Comparison of ENCODE assay signal across 2 cellular contexts in the genomic region with DNA sequence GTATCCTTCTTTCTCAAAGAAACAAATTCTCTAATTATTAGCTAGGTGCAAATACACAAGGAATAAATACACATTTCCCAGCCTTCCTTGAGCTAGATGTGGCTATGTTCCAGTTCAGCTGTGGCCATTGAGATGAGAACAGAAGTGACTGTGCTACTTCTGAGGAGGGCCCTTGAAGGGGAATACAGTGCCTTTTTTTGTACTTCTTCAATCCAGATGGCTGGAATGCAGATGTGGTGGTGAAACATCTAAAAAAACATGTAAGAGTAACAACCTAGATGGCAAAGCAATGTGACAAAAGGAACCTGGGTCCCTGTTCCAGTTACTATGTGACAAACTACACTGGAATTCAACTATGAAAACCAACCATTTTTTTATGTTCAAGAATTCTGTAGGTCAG.
TF ChIP-seq lines count a peak whose summit lies in the region.

No MANE protein-coding gene starts in this region.

TF ChIP-seq in HCT116, 20 proteins besides CTCF, POLR2A, EP300 and RAD21 (continued from another document):
- TF ChIP-seq, protein P1, sequence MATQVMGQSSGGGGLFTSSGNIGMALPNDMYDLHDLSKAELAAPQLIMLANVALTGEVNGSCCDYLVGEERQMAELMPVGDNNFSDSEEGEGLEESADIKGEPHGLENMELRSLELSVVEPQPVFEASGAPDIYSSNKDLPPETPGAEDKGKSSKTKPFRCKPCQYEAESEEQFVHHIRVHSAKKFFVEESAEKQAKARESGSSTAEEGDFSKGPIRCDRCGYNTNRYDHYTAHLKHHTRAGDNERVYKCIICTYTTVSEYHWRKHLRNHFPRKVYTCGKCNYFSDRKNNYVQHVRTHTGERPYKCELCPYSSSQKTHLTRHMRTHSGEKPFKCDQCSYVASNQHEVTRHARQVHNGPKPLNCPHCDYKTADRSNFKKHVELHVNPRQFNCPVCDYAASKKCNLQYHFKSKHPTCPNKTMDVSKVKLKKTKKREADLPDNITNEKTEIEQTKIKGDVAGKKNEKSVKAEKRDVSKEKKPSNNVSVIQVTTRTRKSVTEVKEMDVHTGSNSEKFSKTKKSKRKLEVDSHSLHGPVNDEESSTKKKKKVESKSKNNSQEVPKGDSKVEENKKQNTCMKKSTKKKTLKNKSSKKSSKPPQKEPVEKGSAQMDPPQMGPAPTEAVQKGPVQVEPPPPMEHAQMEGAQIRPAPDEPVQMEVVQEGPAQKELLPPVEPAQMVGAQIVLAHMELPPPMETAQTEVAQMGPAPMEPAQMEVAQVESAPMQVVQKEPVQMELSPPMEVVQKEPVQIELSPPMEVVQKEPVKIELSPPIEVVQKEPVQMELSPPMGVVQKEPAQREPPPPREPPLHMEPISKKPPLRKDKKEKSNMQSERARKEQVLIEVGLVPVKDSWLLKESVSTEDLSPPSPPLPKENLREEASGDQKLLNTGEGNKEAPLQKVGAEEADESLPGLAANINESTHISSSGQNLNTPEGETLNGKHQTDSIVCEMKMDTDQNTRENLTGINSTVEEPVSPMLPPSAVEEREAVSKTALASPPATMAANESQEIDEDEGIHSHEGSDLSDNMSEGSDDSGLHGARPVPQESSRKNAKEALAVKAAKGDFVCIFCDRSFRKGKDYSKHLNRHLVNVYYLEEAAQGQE (IDR thresholded peaks at IDR 0.05; ENCODE audit: low read depth), result no peak
- TF ChIP-seq SP1 (IDR thresholded peaks at IDR 0.05; ENCODE audit: low read depth), result no peak
- TF ChIP-seq SRF (IDR thresholded peaks at IDR 0.05; ENCODE audit: low read depth), result no peak
- TF ChIP-seq SIN3A (IDR thresholded peaks at IDR 0.05; ENCODE audit: low read depth), result no peak

TF ChIP-seq in GM12878, 131 proteins besides CTCF, POLR2A, EP300 and RAD21 (continued from another document):
- TF ChIP-seq, protein P2, sequence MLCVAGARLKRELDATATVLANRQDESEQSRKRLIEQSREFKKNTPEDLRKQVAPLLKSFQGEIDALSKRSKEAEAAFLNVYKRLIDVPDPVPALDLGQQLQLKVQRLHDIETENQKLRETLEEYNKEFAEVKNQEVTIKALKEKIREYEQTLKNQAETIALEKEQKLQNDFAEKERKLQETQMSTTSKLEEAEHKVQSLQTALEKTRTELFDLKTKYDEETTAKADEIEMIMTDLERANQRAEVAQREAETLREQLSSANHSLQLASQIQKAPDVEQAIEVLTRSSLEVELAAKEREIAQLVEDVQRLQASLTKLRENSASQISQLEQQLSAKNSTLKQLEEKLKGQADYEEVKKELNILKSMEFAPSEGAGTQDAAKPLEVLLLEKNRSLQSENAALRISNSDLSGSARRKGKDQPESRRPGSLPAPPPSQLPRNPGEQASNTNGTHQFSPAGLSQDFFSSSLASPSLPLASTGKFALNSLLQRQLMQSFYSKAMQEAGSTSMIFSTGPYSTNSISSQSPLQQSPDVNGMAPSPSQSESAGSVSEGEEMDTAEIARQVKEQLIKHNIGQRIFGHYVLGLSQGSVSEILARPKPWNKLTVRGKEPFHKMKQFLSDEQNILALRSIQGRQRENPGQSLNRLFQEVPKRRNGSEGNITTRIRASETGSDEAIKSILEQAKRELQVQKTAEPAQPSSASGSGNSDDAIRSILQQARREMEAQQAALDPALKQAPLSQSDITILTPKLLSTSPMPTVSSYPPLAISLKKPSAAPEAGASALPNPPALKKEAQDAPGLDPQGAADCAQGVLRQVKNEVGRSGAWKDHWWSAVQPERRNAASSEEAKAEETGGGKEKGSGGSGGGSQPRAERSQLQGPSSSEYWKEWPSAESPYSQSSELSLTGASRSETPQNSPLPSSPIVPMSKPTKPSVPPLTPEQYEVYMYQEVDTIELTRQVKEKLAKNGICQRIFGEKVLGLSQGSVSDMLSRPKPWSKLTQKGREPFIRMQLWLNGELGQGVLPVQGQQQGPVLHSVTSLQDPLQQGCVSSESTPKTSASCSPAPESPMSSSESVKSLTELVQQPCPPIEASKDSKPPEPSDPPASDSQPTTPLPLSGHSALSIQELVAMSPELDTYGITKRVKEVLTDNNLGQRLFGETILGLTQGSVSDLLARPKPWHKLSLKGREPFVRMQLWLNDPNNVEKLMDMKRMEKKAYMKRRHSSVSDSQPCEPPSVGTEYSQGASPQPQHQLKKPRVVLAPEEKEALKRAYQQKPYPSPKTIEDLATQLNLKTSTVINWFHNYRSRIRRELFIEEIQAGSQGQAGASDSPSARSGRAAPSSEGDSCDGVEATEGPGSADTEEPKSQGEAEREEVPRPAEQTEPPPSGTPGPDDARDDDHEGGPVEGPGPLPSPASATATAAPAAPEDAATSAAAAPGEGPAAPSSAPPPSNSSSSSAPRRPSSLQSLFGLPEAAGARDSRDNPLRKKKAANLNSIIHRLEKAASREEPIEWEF (IDR thresholded peaks at IDR 0.05; ENCODE audit: insufficient replicate concordance, low read depth, low read length), result no peak
- TF ChIP-seq RELA (IDR thresholded peaks at IDR 0.05; ENCODE audit: borderline replicate concordance, partially characterized antibody), result no peak
- no peak for TF ChIP-seq CREB1 (IDR thresholded peaks at IDR 0.05; ENCODE audit: low read depth)
- TF ChIP-seq, protein P3, sequence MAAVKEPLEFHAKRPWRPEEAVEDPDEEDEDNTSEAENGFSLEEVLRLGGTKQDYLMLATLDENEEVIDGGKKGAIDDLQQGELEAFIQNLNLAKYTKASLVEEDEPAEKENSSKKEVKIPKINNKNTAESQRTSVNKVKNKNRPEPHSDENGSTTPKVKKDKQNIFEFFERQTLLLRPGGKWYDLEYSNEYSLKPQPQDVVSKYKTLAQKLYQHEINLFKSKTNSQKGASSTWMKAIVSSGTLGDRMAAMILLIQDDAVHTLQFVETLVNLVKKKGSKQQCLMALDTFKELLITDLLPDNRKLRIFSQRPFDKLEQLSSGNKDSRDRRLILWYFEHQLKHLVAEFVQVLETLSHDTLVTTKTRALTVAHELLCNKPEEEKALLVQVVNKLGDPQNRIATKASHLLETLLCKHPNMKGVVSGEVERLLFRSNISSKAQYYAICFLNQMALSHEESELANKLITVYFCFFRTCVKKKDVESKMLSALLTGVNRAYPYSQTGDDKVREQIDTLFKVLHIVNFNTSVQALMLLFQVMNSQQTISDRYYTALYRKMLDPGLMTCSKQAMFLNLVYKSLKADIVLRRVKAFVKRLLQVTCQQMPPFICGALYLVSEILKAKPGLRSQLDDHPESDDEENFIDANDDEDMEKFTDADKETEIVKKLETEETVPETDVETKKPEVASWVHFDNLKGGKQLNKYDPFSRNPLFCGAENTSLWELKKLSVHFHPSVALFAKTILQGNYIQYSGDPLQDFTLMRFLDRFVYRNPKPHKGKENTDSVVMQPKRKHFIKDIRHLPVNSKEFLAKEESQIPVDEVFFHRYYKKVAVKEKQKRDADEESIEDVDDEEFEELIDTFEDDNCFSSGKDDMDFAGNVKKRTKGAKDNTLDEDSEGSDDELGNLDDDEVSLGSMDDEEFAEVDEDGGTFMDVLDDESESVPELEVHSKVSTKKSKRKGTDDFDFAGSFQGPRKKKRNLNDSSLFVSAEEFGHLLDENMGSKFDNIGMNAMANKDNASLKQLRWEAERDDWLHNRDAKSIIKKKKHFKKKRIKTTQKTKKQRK (IDR thresholded peaks at IDR 0.05; ENCODE audit: low read depth, low read length), result no peak
- TF ChIP-seq HDAC2 (IDR thresholded peaks at IDR 0.05), result no peak
- no peak for TF ChIP-seq HCFC1 (IDR thresholded peaks at IDR 0.05; ENCODE audit: low read length)
- no peak for TF ChIP-seq STAT3 (IDR thresholded peaks at IDR 0.05; ENCODE audit: low read depth, low read length)
- TF ChIP-seq, protein P4, sequence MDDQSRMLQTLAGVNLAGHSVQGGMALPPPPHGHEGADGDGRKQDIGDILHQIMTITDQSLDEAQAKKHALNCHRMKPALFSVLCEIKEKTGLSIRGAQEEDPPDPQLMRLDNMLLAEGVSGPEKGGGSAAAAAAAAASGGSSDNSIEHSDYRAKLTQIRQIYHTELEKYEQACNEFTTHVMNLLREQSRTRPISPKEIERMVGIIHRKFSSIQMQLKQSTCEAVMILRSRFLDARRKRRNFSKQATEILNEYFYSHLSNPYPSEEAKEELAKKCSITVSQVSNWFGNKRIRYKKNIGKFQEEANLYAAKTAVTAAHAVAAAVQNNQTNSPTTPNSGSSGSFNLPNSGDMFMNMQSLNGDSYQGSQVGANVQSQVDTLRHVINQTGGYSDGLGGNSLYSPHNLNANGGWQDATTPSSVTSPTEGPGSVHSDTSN (IDR thresholded peaks at IDR 0.05; ENCODE audit: insufficient replicate concordance, low read depth, low read length), result no peak
- TF ChIP-seq WRNIP1 (IDR thresholded peaks at IDR 0.05; ENCODE audit: borderline replicate concordance, low read depth, low read length), result no peak
- no peak for TF ChIP-seq ZBED1 (IDR thresholded peaks at IDR 0.05; ENCODE audit: borderline replicate concordance)
- TF ChIP-seq ZNF217 (IDR thresholded peaks at IDR 0.05), result no peak
- TF ChIP-seq SUZ12 (IDR thresholded peaks at IDR 0.05; ENCODE audit: unreplicated experiment), result no peak
- TF ChIP-seq DPF2 (IDR thresholded peaks at IDR 0.05), result no peak
- no peak for TF ChIP-seq FOXK2 (IDR thresholded peaks at IDR 0.05)
- no peak for TF ChIP-seq TBL1XR1 (IDR thresholded peaks at IDR 0.05; ENCODE audit: low read depth, low read length)
